Comparison of ENCODE assay signal across 23 cellular contexts in genomic region chr15:64051093-64051402, GRCh38.
"Had no signal": no experiment of that assay in that cellular context is flagged by ENCODE, and none has a peak within 500 bp of the region (broad histone marks: within the 10 kb centered on the region; RNA-seq: fewer than 3 reads in every experiment).

No MANE protein-coding gene starts in this region.

- H3K27me3 ChIP-seq: colonic mucosa, gastrocnemius medialis, spleen, suprapubic skin, transverse colon, vagina had no signal

- ATAC-seq: gastrocnemius medialis; left ventricle myocardium superior; natural killer cell; psoas muscle; stimulated activated naive B cell treated with anti-CD40 and anti-IgM and Interleukin-4, amounts not matched to agents 10 μg/mL and 1 μg/mL and 100 μg/mL, for 72 hours had no signal

- H3K27me3 Mint-ChIP-seq: stimulated activated naive B cell treated with anti-CD40 and anti-IgM and Interleukin-4, amounts not matched to agents 10 μg/mL and 1 μg/mL and 100 μg/mL, for 72 hours had no signal

- FAIRE-seq: keratinocyte had no signal

- H3K9me3 Mint-ChIP-seq: dendritic cell treated with granulocyte-macrophage colony-stimulating factor and Interleukin-4, amounts not matched to agents 40 ng/mL and 50 ng/mL, for 4 days; endodermal cell; natural killer cell; stimulated activated naive B cell treated with anti-CD40 and anti-IgM and Interleukin-4, amounts not matched to agents 10 μg/mL and 1 μg/mL and 100 μg/mL, for 72 hours; stimulated activated naive CD8-positive, alpha-beta T cell treated with anti-CD3 and anti-CD28 coated beads, Interleukin-15, Interleukin-2, amounts not matched to agents 100 ng/mL and 50 ng/mL, for 24 hours had no signal

- H3K27ac Mint-ChIP-seq: dendritic cell treated with granulocyte-macrophage colony-stimulating factor and Interleukin-4, amounts not matched to agents 40 ng/mL and 50 ng/mL, for 4 days; endodermal cell; natural killer cell; stimulated activated naive B cell treated with anti-CD40 and anti-IgM and Interleukin-4, amounts not matched to agents 10 μg/mL and 1 μg/mL and 100 μg/mL, for 72 hours; stimulated activated naive CD8-positive, alpha-beta T cell treated with anti-CD3 and anti-CD28 coated beads, Interleukin-15, Interleukin-2, amounts not matched to agents 100 ng/mL and 50 ng/mL, for 24 hours had no signal

- H3K4me3 ChIP-seq: colonic mucosa, gastrocnemius medialis, lower lobe of right lung, psoas muscle, skin epidermis, spleen, suprapubic skin, transverse colon, vagina had no signal

- H3K36me3 ChIP-seq: colonic mucosa, gastrocnemius medialis, lower lobe of right lung, spleen, suprapubic skin, transverse colon, vagina had no signal

- H3K9me3 ChIP-seq: colonic mucosa, gastrocnemius medialis, lower lobe of right lung, psoas muscle, spleen, suprapubic skin, transverse colon, vagina had no signal

- DNase-seq: effector CD8-positive, alpha-beta T cell; endodermal cell; foreskin fibroblast; gastrocnemius medialis; head of caudate nucleus; left ventricle myocardium superior; lower lobe of right lung; natural killer cell; posterior cingulate gyrus; psoas muscle; right cardiac atrium; spleen; stimulated activated CD4-positive, alpha-beta T cell treated with anti-CD3 and anti-CD28 coated beads, Interleukin-4, amount 100 ng/mL, for 4 hours; stimulated activated naive B cell treated with anti-CD40 and anti-IgM and Interleukin-4, amounts not matched to agents 10 μg/mL and 1 μg/mL and 100 μg/mL, for 72 hours; transverse colon had no signal

- H3K27ac ChIP-seq: colonic mucosa, epithelial cell of prostate, gastrocnemius medialis, lower lobe of right lung, psoas muscle, skin epidermis, suprapubic skin, transverse colon, vagina had no signal

- H3K4me3 Mint-ChIP-seq: dendritic cell treated with granulocyte-macrophage colony-stimulating factor and Interleukin-4, amounts not matched to agents 40 ng/mL and 50 ng/mL, for 4 days; endodermal cell; natural killer cell; stimulated activated naive B cell treated with anti-CD40 and anti-IgM and Interleukin-4, amounts not matched to agents 10 μg/mL and 1 μg/mL and 100 μg/mL, for 72 hours; stimulated activated naive CD8-positive, alpha-beta T cell treated with anti-CD3 and anti-CD28 coated beads, Interleukin-15, Interleukin-2, amounts not matched to agents 100 ng/mL and 50 ng/mL, for 24 hours had no signal

- H3K36me3 Mint-ChIP-seq: natural killer cell; stimulated activated naive B cell treated with anti-CD40 and anti-IgM and Interleukin-4, amounts not matched to agents 10 μg/mL and 1 μg/mL and 100 μg/mL, for 72 hours had no signal
